ENCODE assay signal across 22 cellular contexts in the genomic region with DNA sequence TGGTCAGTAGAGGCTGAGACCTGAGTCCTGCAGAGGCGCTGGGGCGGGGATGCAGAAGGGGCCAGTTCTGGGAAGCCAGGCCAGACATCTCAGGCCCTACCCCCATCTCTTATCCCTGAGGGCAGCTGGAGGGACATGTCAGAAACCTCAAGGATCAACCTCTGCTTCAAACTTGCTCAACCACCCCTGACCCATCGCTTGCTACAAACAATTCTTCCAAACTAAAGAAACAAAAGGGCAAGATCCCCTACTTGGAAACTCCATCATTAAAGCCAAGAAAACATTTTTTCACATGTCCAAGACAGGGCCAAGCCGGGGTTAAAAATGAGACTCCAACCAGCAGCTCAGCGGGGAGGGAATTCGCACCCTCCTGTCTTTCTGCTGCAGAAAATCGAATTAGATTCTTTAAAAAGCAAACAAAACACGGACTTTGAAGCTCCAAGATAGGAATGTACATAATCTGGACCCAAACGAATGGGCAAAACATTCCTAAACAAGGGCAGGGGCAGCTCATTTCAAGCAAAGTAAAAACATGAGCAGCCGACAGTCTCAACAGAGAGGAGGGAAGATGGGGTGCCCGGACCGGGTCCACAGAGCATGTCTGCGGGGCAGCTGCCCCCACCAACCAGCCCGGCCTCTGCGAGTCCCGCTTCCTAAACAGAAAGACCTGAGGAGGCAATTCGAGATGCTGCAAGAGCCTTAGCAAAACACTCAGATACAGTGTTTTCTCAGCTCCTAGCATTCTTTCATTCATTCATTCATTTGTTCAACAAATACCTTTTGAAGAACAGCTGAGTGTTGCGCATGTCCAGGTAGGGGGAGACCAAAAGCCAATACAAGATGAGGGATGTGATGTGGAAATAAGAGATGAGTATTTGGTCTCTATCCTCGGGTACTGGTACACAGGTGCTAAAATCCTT. TPM values are rescaled to one million over a fixed set of nuclear protein-coding genes. Genes with fewer than 3 reads are reported as not detected.
A peak's percentile ranks its signal among the peaks of the same experiment; 100 is the strongest.
DNase-seq lines count a peak whose midpoint lies in the region; TF ChIP-seq lines count a peak whose summit lies in the region.
"Had no signal": no experiment of that assay in that cellular context is flagged by ENCODE, and none has a peak within 500 bp of the region (broad histone marks: within the 10 kb centered on the region; RNA-seq: fewer than 3 reads in every experiment).

No MANE protein-coding gene starts in this region.

- H3K27ac Mint-ChIP-seq in Caco-2 (ENCODE audit: unreplicated experiment), result peak overlapping the region; percentile 19
- H3K27ac Mint-ChIP-seq: activated naive CD8-positive, alpha-beta T cell treated with anti-CD3 and anti-CD28 coated beads, Interleukin-2, amount 10 ng/mL, durations not matched to agents 7 days and 5 days; activated T-helper 2 cell treated with anti-CD3 and anti-CD28 coated beads, Interferon-gamma antibody, Interleukin-2, Interleukin-4, amounts not matched to agents 10 μg/mL and 5 μg/mL and 100 μg/mL, durations not matched to agents 14 hours and 24 hours and 36 hours had no signal

- peaks cover 20% of the 10 kb centered on the region; the same call in 1 of the 2 replicates for H3K4me1 ChIP-seq in Caco-2
- H3K4me1 ChIP-seq: breast epithelium had no signal

- no peak overlapping the region for H3K4me3 ChIP-seq in Caco-2 (ENCODE audit: low read depth, low read length)
- H3K4me3 ChIP-seq in astrocyte of the spinal cord (ENCODE audit: low read depth, low read length), result no peak overlapping the region
- H3K4me3 ChIP-seq in MG63, result no peak overlapping the region
- H3K4me3 ChIP-seq: breast epithelium had no signal

- DNase-seq in Caco-2, result peak in 1 of 2 experiments; percentile 47
- DNase-seq in astrocyte of the spinal cord (ENCODE audit: low read depth, low spot score), result peak; percentile 84
- peak; percentile 23 for DNase-seq in left kidney (ENCODE audit: low read depth, low spot score)
- peak; percentile 36 for DNase-seq in posterior vena cava (ENCODE audit: low spot score)
- DNase-seq in MG63, result no peak
- no peak for DNase-seq in NK-92 treated with Interleukin-12 subunit alpha and Interleukin-12 subunit beta, amount 100 ng/mL, for 24 hours (lab: John Stamatoyannopoulos, UW)
- no peak for DNase-seq in NCI-H1417 (lab: John Stamatoyannopoulos, UW)
- no peak for DNase-seq in activated T-cell treated with anti-CD3 and anti-CD28 coated beads, Interleukin-2, amount 50 U/mL, for 48 hours
- DNase-seq: activated CD4-positive, alpha-beta T cell treated with anti-CD3 and anti-CD28 coated beads for 48 hours; activated naive CD8-positive, alpha-beta T cell treated with anti-CD3 and anti-CD28 coated beads, Interleukin-2, amount 10 ng/mL, durations not matched to agents 7 days and 5 days; COR-L47; dermis blood vessel endothelial cell; DND-41; MM.1S; naive B cell; NCI-H1436 treated with DMSO at 0.1 percent for 48 hours; stimulated activated CD4-positive, alpha-beta T cell treated with anti-CD3 and anti-CD28 coated beads, Interleukin-12 subunit alpha, Interleukin-12 subunit beta, amount 100 ng/mL, for 4 hours; stimulated activated CD8-positive, alpha-beta memory T cell treated with anti-CD3 and anti-CD28 coated beads, Interleukin-4, amount 100 ng/mL, for 48 hours had no signal

- POLR2A ChIA-PET in Caco-2 (lab: Charles Lee), result interaction anchor here (0.6 to 1.1 kb wide), 2 partner anchors 19 to 45 kb away, joined by 5 to 9 read pairs; partner anchors contain the start of gene CHST15

- peak overlapping the region; percentile 30 for H3K4me3 Mint-ChIP-seq in Caco-2 (ENCODE audit: unreplicated experiment)
- H3K4me3 Mint-ChIP-seq: activated naive CD8-positive, alpha-beta T cell treated with anti-CD3 and anti-CD28 coated beads, Interleukin-2, amount 10 ng/mL, durations not matched to agents 7 days and 5 days; B cell; memory B cell; naive B cell had no signal

- H3K36me3 ChIP-seq in Caco-2 (ENCODE audit: control insufficient read depth, insufficient read depth, low read length) (no peaks in the 10 kb centered on the region; the same call in 1 of the 2 replicates), MG63 (no peaks in the 10 kb centered on the region)
- H3K36me3 ChIP-seq: breast epithelium had no signal

- CTCF ChIA-PET in Caco-2 (lab: Charles Lee), result interaction anchor here (0.9 to 1.5 kb wide), 4 partner anchors 13 to 54 kb away, joined by 3 to 6 read pairs (median 4); partner anchors contain the start of gene CHST15

- H3K9me3 Mint-ChIP-seq in Caco-2 (ENCODE audit: unreplicated experiment), result no peaks in the 10 kb centered on the region
- H3K9me3 Mint-ChIP-seq: activated naive CD8-positive, alpha-beta T cell treated with anti-CD3 and anti-CD28 coated beads, Interleukin-2, amount 10 ng/mL, durations not matched to agents 7 days and 5 days; activated T-helper 2 cell treated with anti-CD3 and anti-CD28 coated beads, Interferon-gamma antibody, Interleukin-2, Interleukin-4, amounts not matched to agents 10 μg/mL and 5 μg/mL and 100 μg/mL, durations not matched to agents 14 hours and 24 hours and 36 hours; memory B cell; naive B cell had no signal

- H3K27me3 Mint-ChIP-seq in Caco-2 (ENCODE audit: insufficient read depth, unreplicated experiment), result peaks cover 3% of the 10 kb centered on the region
- H3K27me3 Mint-ChIP-seq: B cell, memory B cell, naive B cell had no signal

- intact Hi-C loops in Caco-2 (cut with micrococcal nuclease; ENCODE audit: unreplicated experiment) (loop anchor here (1.0 to 2.0 kb wide), 2 partner anchors 16 to 44 kb away; partner anchors contain the start of gene CHST15), posterior vena cava (cut with DNase I) (no loop called here)

- H3K36me3 Mint-ChIP-seq in Caco-2 (ENCODE audit: insufficient read depth, unreplicated experiment), result peaks cover 15% of the 10 kb centered on the region
- H3K36me3 Mint-ChIP-seq: activated naive CD8-positive, alpha-beta T cell treated with anti-CD3 and anti-CD28 coated beads, Interleukin-2, amount 10 ng/mL, durations not matched to agents 7 days and 5 days had no signal

- in situ Hi-C loops in astrocyte of the spinal cord (cut with HindIII; ENCODE audit: low sequenced_read_pairs), result no loop called here

- H3K9me3 ChIP-seq in Caco-2 (no peaks in the 10 kb centered on the region), MG63 (no peaks in the 10 kb centered on the region)
- H3K9me3 ChIP-seq: breast epithelium had no signal

- TF ChIP-seq CTCF in Caco-2 (IDR thresholded peaks at IDR 0.05; ENCODE audit: insufficient read depth in 1 of 2, low read depth in 1 of 2, low read length in 1 of 2, severe bottlenecking in 1 of 2, unreplicated experiment in 1 of 2), result no peak
- no peak for TF ChIP-seq CTCF in astrocyte of the spinal cord (IDR thresholded peaks at IDR 0.05; ENCODE audit: low read depth, low read length)

- no TSS peak for BruUV-seq in Caco-2 (replicated peaks; lab: Mats Ljungman, UMichigan)

- H3K4me1 Mint-ChIP-seq in Caco-2 (ENCODE audit: low read depth, unreplicated experiment), result no peaks in the 10 kb centered on the region
- H3K4me1 Mint-ChIP-seq: activated naive CD8-positive, alpha-beta T cell treated with anti-CD3 and anti-CD28 coated beads, Interleukin-2, amount 10 ng/mL, durations not matched to agents 7 days and 5 days had no signal

- H3K27me3 ChIP-seq in Caco-2 (replicated peaks; ENCODE audit: control insufficient read depth, insufficient read depth, low read length) (no peaks in the 10 kb centered on the region), MG63 (no peaks in the 10 kb centered on the region)
- H3K27me3 ChIP-seq: breast epithelium had no signal

RNA-seq across cellular contexts. Expression of gene CHST15, which starts 44.8 kb away (rescaled TPM):
- total RNA-seq in Caco-2 (2022) (26.1 and 26.7 TPM in 2 replicates), posterior vena cava (10 to 100 TPM; 25.8 to 30.1 TPM)
- 6.1 and 9.8 TPM in 2 replicates for total RNA-seq in MG63 (2014; rRNA removed; shearing (Covaris generic); ENCODE audit: low replicate concordance)
- total RNA-seq: activated T-helper 2 cell treated with anti-CD3 and anti-CD28 coated beads, Interferon-gamma antibody, Interleukin-2, Interleukin-4, amounts not matched to agents 10 μg/mL and 5 μg/mL and 100 μg/mL, durations not matched to agents 14 hours and 24 hours and 36 hours had no signal

Comparison
In these comparisons a context has a peak if more than half of its experiments do, and no peak if none do; other contexts are left out.
1. DNase-seq: peak in astrocyte of the spinal cord (single experiment), left kidney (single experiment) and posterior vena cava (single experiment); none in MG63 (single experiment), NK-92 treated with Interleukin-12 subunit alpha and Interleukin-12 subunit beta, amount 100 ng/mL, for 24 hours (single experiment), NCI-H1417 (0 of 3) and activated T-cell treated with anti-CD3 and anti-CD28 coated beads, Interleukin-2, amount 50 U/mL, for 48 hours (0 of 2).